Comparison of ENCODE assay signal across 17 cellular contexts in the genomic region with DNA sequence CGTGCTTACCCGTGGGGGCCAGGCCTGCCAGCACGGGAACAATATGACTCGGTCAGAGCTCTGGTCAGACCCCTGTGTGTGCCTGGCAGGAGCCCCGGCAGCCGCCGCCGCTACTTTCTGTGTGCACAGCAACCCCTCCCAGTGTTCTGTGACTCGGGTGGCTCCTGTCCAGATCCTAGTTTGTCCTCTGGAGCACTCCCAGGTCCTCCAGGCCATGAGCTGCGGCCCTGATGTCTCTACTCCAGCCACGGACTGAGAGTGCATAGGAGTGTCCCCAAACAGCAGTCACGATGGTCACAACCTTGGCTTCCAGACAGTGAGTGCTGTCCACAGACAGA. TPM values are rescaled to one million over a fixed set of nuclear protein-coding genes. Genes with fewer than 3 reads are reported as not detected.
A peak's percentile ranks its signal among the peaks of the same experiment; 100 is the strongest.
DNase-seq lines count a peak whose midpoint lies in the region; ATAC-seq, FAIRE-seq and TF ChIP-seq lines count a peak whose summit lies in the region.
"Had no signal": no experiment of that assay in that cellular context is flagged by ENCODE, and none has a peak within 500 bp of the region (broad histone marks: within the 10 kb centered on the region; RNA-seq: fewer than 3 reads in every experiment).

No MANE protein-coding gene starts in this region.

- ATAC-seq in left lobe of liver (peak; percentile 49), HG02623 (IDR thresholded peaks at IDR 0.05; ENCODE audit: unreplicated experiment) (no peak), HG03025 (IDR thresholded peaks at IDR 0.05; ENCODE audit: low FRiP score, unreplicated experiment) (no peak), GM19467 (IDR thresholded peaks at IDR 0.05; ENCODE audit: unreplicated experiment) (no peak)

- no peaks in the 10 kb centered on the region for H4K20me1 ChIP-seq in astrocyte (ENCODE audit: insufficient read depth, low read length)

- H3K79me2 ChIP-seq in astrocyte (ENCODE audit: insufficient read depth, low read length), result peaks cover 45% of the 10 kb centered on the region

- peak overlapping the region; percentile 15 for H3K4me2 ChIP-seq in astrocyte (ENCODE audit: low read length)

- H3K9me3 Mint-ChIP-seq in HFFc6 (no peaks in the 10 kb centered on the region), astrocyte (ENCODE audit: unreplicated experiment) (no peaks in the 10 kb centered on the region)
- H3K9me3 Mint-ChIP-seq: activated naive CD4-positive, alpha-beta T cell treated with anti-CD3 and anti-CD28 coated beads for 36 hours had no signal

- H3K27ac Mint-ChIP-seq in HFFc6 (peak overlapping the region; percentile 48; the same call in 1 of the 2 replicates), astrocyte (ENCODE audit: unreplicated experiment) (no peak overlapping the region)
- H3K27ac Mint-ChIP-seq: activated naive CD4-positive, alpha-beta T cell treated with anti-CD3 and anti-CD28 coated beads for 36 hours; nephron progenitor cell had no signal

- H3K4me1 Mint-ChIP-seq in HFFc6 (ENCODE audit: low read depth) (peaks cover 31% of the 10 kb centered on the region), astrocyte (ENCODE audit: low read depth, unreplicated experiment) (peaks cover 23% of the 10 kb centered on the region)

- peaks cover 38% of the 10 kb centered on the region for H3K4me1 ChIP-seq in astrocyte (ENCODE audit: insufficient read depth, low read length)
- peaks cover 60 to 78% (median 68%) of the 10 kb centered on the region in 3 donors for H3K4me1 ChIP-seq in skeletal muscle tissue (ENCODE audit: control insufficient read depth in 3 of 3, insufficient read depth in 3 of 3, low read length in 3 of 3)

- FAIRE-seq in astrocyte (lab: Jason Lieb, UNC), result no peak
- FAIRE-seq: H1, keratinocyte had no signal

- TF ChIP-seq CTCF in HFFc6 (IDR thresholded peaks at IDR 0.05), result no peak
- no peak for TF ChIP-seq CTCF in astrocyte (IDR thresholded peaks at IDR 0.05; ENCODE audit: insufficient read depth, low read depth, low read length)

- DNase-seq in HFFc6, result no peak
- no peak for DNase-seq in astrocyte (ENCODE audit: low read depth)
- DNase-seq in left lobe of liver (ENCODE audit: low spot score), result peak; percentile 91
- DNase-seq: activated naive CD4-positive, alpha-beta T cell treated with anti-CD3 and anti-CD28 coated beads for 36 hours; Calu3; colonic mucosa; NCI-H1105; NCI-H2081 treated with DMSO at 0.1 percent for 48 hours; NCI-H524 treated with DMSO at 0.1 percent for 48 hours; nephron progenitor cell had no signal

- H3K4me3 ChIP-seq in astrocyte (ENCODE audit: insufficient read depth, low read depth, low read length) (no peak overlapping the region), skeletal muscle tissue (ENCODE audit: low read length in 3 of 3) (peak overlapping the region in 1 of 3 donors; percentile 29)
- H3K4me3 ChIP-seq: colonic mucosa, thoracic aorta had no signal

- no peak overlapping the region for H2AFZ ChIP-seq in astrocyte (ENCODE audit: low read depth, low read length)

- H3K36me3 Mint-ChIP-seq in HFFc6 (ENCODE audit: low read depth) (peaks cover 15% of the 10 kb centered on the region), astrocyte (ENCODE audit: low read depth, unreplicated experiment) (peaks cover 4% of the 10 kb centered on the region)

- H3K9me3 ChIP-seq in astrocyte (ENCODE audit: insufficient read depth, low read depth, low read length) (no peaks in the 10 kb centered on the region), skeletal muscle tissue (ENCODE audit: control insufficient read depth in 3 of 3, low read length in 3 of 3) (no peaks in the 10 kb centered on the region)
- H3K9me3 ChIP-seq: colonic mucosa, thoracic aorta had no signal

- H3K36me3 ChIP-seq in astrocyte (ENCODE audit: insufficient read depth, low read length) (no peaks in the 10 kb centered on the region), skeletal muscle tissue (ENCODE audit: control insufficient read depth in 3 of 3, insufficient read depth in 3 of 3, low read length in 3 of 3) (peaks cover 12 to 27% (median 26%) of the 10 kb centered on the region in 3 donors)
- H3K36me3 ChIP-seq: colonic mucosa had no signal

- H3K27me3 ChIP-seq in astrocyte (ENCODE audit: insufficient read depth, low read length), result no peaks in the 10 kb centered on the region
- no peaks in the 10 kb centered on the region for H3K27me3 ChIP-seq in skeletal muscle tissue (ENCODE audit: control insufficient read depth in 3 of 3, insufficient read depth in 3 of 3, low read length in 3 of 3)
- H3K27me3 ChIP-seq: colonic mucosa had no signal

- H3K9ac ChIP-seq in astrocyte (ENCODE audit: low read length), result peak overlapping the region; percentile 25
- peak overlapping the region in 2 of 3 donors; percentile 51 to 70 for H3K9ac ChIP-seq in skeletal muscle tissue (ENCODE audit: low read depth in 1 of 3, low read length in 3 of 3)

- H3K27me3 Mint-ChIP-seq in HFFc6 (ENCODE audit: insufficient read depth), result peaks cover 2% of the 10 kb centered on the region; the same call in 1 of the 2 replicates
- H3K27me3 Mint-ChIP-seq in astrocyte (ENCODE audit: low read depth, unreplicated experiment), result no peaks in the 10 kb centered on the region

- H3K27ac ChIP-seq in astrocyte (ENCODE audit: low read depth, low read length) (no peak overlapping the region), skeletal muscle tissue (ENCODE audit: low read depth, low read length) (peak overlapping the region; percentile 22)
- H3K27ac ChIP-seq: colonic mucosa, thoracic aorta had no signal

- no peak overlapping the region for H3K4me3 Mint-ChIP-seq in HFFc6
- no peak overlapping the region for H3K4me3 Mint-ChIP-seq in astrocyte (ENCODE audit: unreplicated experiment)
- H3K4me3 Mint-ChIP-seq: activated naive CD4-positive, alpha-beta T cell treated with anti-CD3 and anti-CD28 coated beads for 36 hours; nephron progenitor cell had no signal

RNA-seq across cellular contexts. Expression of gene NDUFS8, which starts 3.2 kb away (rescaled TPM):
- 100 to 1,000 TPM; 221 to 236 (median 223) TPM for total RNA-seq in HFFc6 (2021; fragmentation: NEBNext Ultra II Directional; extraction: Animal tissue kit (Norgen Biotek cat#: 25700))
- total RNA-seq in astrocyte, result 159 and 170 TPM in 2 replicates
- total RNA-seq in left lobe of liver, result 104 TPM
- 64.7 TPM for total RNA-seq in skeletal muscle tissue

RNA-seq across cellular contexts. Expression of gene TCIRG1, which starts 5.1 kb away (rescaled TPM):
- total RNA-seq in HFFc6 (2021; fragmentation: NEBNext Ultra II Directional; extraction: Animal tissue kit (Norgen Biotek cat#: 25700)), result 100 to 1,000 TPM; 113 to 150 (median 131) TPM
- total RNA-seq in astrocyte (55.1 and 56.5 TPM in 2 replicates), left lobe of liver (66.5 TPM), skeletal muscle tissue (18.3 TPM)

RNA-seq across cellular contexts. Expression of gene ALDH3B1, which starts 23.6 kb away (rescaled TPM):
- 10 to 100 TPM; 29.5 to 47.4 (median 43.4) TPM for total RNA-seq in HFFc6 (2021; fragmentation: NEBNext Ultra II Directional; extraction: Animal tissue kit (Norgen Biotek cat#: 25700))
- total RNA-seq in astrocyte (1.1 and 1.3 TPM in 2 replicates), left lobe of liver (3.2 TPM), skeletal muscle tissue (2.6 TPM)
- total RNA-seq: activated naive CD4-positive, alpha-beta T cell treated with anti-CD3 and anti-CD28 coated beads for 36 hours had no signal

RNA-seq across cellular contexts. Expression of gene UNC93B1, which starts 29.8 kb away (rescaled TPM):
- 10 to 100 TPM; 17.2 to 23.0 (median 19.9) TPM for total RNA-seq in HFFc6 (2021; fragmentation: NEBNext Ultra II Directional; extraction: Animal tissue kit (Norgen Biotek cat#: 25700))
- 37.3 and 39.6 TPM in 2 replicates for total RNA-seq in astrocyte
- 18.9 TPM for total RNA-seq in left lobe of liver
- total RNA-seq in skeletal muscle tissue, result 10.4 TPM
